In genomic region chr17:82814834-82815233, GRCh38 we compare ENCODE assay signal across 14 cellular contexts. TPM values are rescaled to one million over a fixed set of nuclear protein-coding genes. Genes with fewer than 3 reads are reported as not detected.
"Had no signal": no experiment of that assay in that cellular context is flagged by ENCODE, and none has a peak within 500 bp of the region (broad histone marks: within the 10 kb centered on the region; RNA-seq: fewer than 3 reads in every experiment).

No MANE protein-coding gene starts in this region.

- H3K27ac ChIP-seq: body of pancreas, coronary artery, esophagus muscularis mucosa had no signal

- H3K27me3 ChIP-seq: body of pancreas, esophagus muscularis mucosa had no signal

- ATAC-seq: activated naive CD4-positive, alpha-beta T cell treated with anti-CD3 and anti-CD28 coated beads, Interleukin-2, amount 50 U/mL, for 72 hours had no signal

- H3K4me3 ChIP-seq: body of pancreas, coronary artery, esophagus muscularis mucosa had no signal

- H3K4me1 ChIP-seq: body of pancreas had no signal

- H3K9me3 Mint-ChIP-seq: activated naive CD4-positive, alpha-beta T cell treated with anti-CD3 and anti-CD28 coated beads, Interleukin-2, amount 50 U/mL, for 72 hours had no signal

- H3K27ac Mint-ChIP-seq: activated naive CD4-positive, alpha-beta T cell treated with anti-CD3 and anti-CD28 coated beads, Interleukin-2, amount 50 U/mL, for 72 hours had no signal

- DNase-seq: activated CD4-positive, alpha-beta T cell treated with anti-CD3 and anti-CD28 coated beads, Interleukin-2, amount 50 U/mL, for 1 hour; activated CD4-positive, CD25-positive, alpha-beta regulatory T cell; activated gamma-delta T cell; amygdala; body of pancreas; central memory CD4-positive, alpha-beta T cell; hippocampal formation; stimulated activated CD4-positive, alpha-beta T cell treated with anti-CD3 and anti-CD28 coated beads, Interleukin-1b, Interleukin-23, amount 100 ng/mL, for 48 hours had no signal

RNA-seq across cellular contexts. Expression of gene ZNF750, which starts 25.0 kb away (rescaled TPM):
- total RNA-seq: activated naive CD4-positive, alpha-beta T cell treated with anti-CD3 and anti-CD28 coated beads, Interleukin-2, amount 50 U/mL, for 72 hours; body of pancreas; esophagus muscularis mucosa; liver; osteocyte; T-helper 2 cell treated with Interferon-gamma antibody and Interleukin-4, amounts not matched to agents 100 ng/mL and 5 ng/mL, for 36 hours had no signal
